Comparison of ENCODE assay signal across 16 cellular contexts in genomic region chr15:100029868-100030479, GRCh38.
DNase-seq lines count a peak whose midpoint lies in the region; ATAC-seq and TF ChIP-seq lines count a peak whose summit lies in the region.
"Had no signal": no experiment of that assay in that cellular context is flagged by ENCODE, and none has a peak within 500 bp of the region (broad histone marks: within the 10 kb centered on the region; RNA-seq: fewer than 3 reads in every experiment).

No MANE protein-coding gene starts in this region.

- H3K36me3 ChIP-seq in ascending aorta (no peaks in the 10 kb centered on the region), endodermal cell (ENCODE audit: control insufficient read depth, insufficient read depth, low read length) (no peaks in the 10 kb centered on the region), psoas muscle (ENCODE audit: insufficient read depth in 1 of 2, low read depth in 1 of 2) (no peaks in the 10 kb centered on the region)
- H3K36me3 ChIP-seq: BE2C had no signal

- DNase-seq in RWPE1 (ENCODE audit: low spot score) (no peak), ascending aorta (ENCODE audit: low spot score in 2 of 2) (no peak), endodermal cell (peak; percentile 16), psoas muscle (no peak), 8988T (no peak), CD14-positive monocyte (ENCODE audit: low spot score) (no peak)
- DNase-seq in activated T-helper 2 cell treated with anti-CD3 and anti-CD28 coated beads, Interferon-gamma antibody, Interleukin-2, Interleukin-4, amounts not matched to agents 10 μg/mL and 5 μg/mL and 100 μg/mL, durations not matched to agents 14 hours and 24 hours and 36 hours (ENCODE audit: low spot score) = no peak
- DNase-seq: BE2C; CD8-positive, alpha-beta T cell; DMS53; GF-D8; GM23248 had no signal

- H3K27ac Mint-ChIP-seq in endodermal cell (no peak overlapping the region), CD14-positive monocyte (no peak overlapping the region)
- no peak overlapping the region for H3K27ac Mint-ChIP-seq in activated T-helper 2 cell treated with anti-CD3 and anti-CD28 coated beads, Interferon-gamma antibody, Interleukin-2, Interleukin-4, amounts not matched to agents 10 μg/mL and 5 μg/mL and 100 μg/mL, durations not matched to agents 14 hours and 24 hours and 36 hours
- H3K27ac Mint-ChIP-seq: CD8-positive, alpha-beta T cell had no signal

- H3K27me3 Mint-ChIP-seq in endodermal cell (ENCODE audit: insufficient read depth) = peaks cover 5% of the 10 kb centered on the region
- no peaks in the 10 kb centered on the region for H3K27me3 Mint-ChIP-seq in activated T-helper 2 cell treated with anti-CD3 and anti-CD28 coated beads, Interferon-gamma antibody, Interleukin-2, Interleukin-4, amounts not matched to agents 10 μg/mL and 5 μg/mL and 100 μg/mL, durations not matched to agents 14 hours and 24 hours and 36 hours (ENCODE audit: low read depth)
- peaks cover 0 to 3% (median 1%) of the 10 kb centered on the region in 3 donors for H3K27me3 Mint-ChIP-seq in CD14-positive monocyte (ENCODE audit: low read depth in 3 of 3)

- POLR2A ChIA-PET in RWPE1 (lab: Yijun Ruan, JAX; ENCODE audit: low non-redundant PET) = no interaction called here

- H3K9ac ChIP-seq in endodermal cell (ENCODE audit: extremely low read depth, low read length, poor library complexity, severe bottlenecking) = no peak overlapping the region
- H3K9ac ChIP-seq: GM23248 had no signal

- ATAC-seq in psoas muscle = peak in 2 of 4 donors; percentile 49 to 80
- ATAC-seq: A549; CD8-positive, alpha-beta T cell; HCT116 had no signal

- H3K4me1 Mint-ChIP-seq in endodermal cell = peaks cover 3% of the 10 kb centered on the region
- no peaks in the 10 kb centered on the region for H3K4me1 Mint-ChIP-seq in activated T-helper 2 cell treated with anti-CD3 and anti-CD28 coated beads, Interferon-gamma antibody, Interleukin-2, Interleukin-4, amounts not matched to agents 10 μg/mL and 5 μg/mL and 100 μg/mL, durations not matched to agents 14 hours and 24 hours and 36 hours (ENCODE audit: low read depth)
- H3K4me1 Mint-ChIP-seq in CD14-positive monocyte = no peaks in the 10 kb centered on the region

- H3K9me3 Mint-ChIP-seq in endodermal cell (peaks cover 17% of the 10 kb centered on the region), CD14-positive monocyte (peaks cover 6 to 22% (median 20%) of the 10 kb centered on the region in 7 donors)
- H3K9me3 Mint-ChIP-seq in activated T-helper 2 cell treated with anti-CD3 and anti-CD28 coated beads, Interferon-gamma antibody, Interleukin-2, Interleukin-4, amounts not matched to agents 10 μg/mL and 5 μg/mL and 100 μg/mL, durations not matched to agents 14 hours and 24 hours and 36 hours = peaks cover 26% of the 10 kb centered on the region

- H3K9me3 ChIP-seq in ascending aorta (peaks cover 0 to 8% of the 10 kb centered on the region in 2 donors), endodermal cell (ENCODE audit: control insufficient read depth, low read length) (peaks cover 9% of the 10 kb centered on the region), psoas muscle (peaks cover 10% of the 10 kb centered on the region)
- H3K9me3 ChIP-seq: BE2C had no signal

- 94 to 97% methylated on average over 5 to 9 of the region's 9 CpGs for whole genome bisulfite sequencing in endodermal cell (ENCODE audit: insufficient coverage in 1 of 2, insufficient read length in 1 of 2), 2 experiments
- 47 to 69% (median 68%) methylated on average over 9 of the region's 9 CpGs for WGBS in psoas muscle, 3 donors

- H3K4me3 Mint-ChIP-seq in endodermal cell = no peak overlapping the region
- H3K4me3 Mint-ChIP-seq in activated T-helper 2 cell treated with anti-CD3 and anti-CD28 coated beads, Interferon-gamma antibody, Interleukin-2, Interleukin-4, amounts not matched to agents 10 μg/mL and 5 μg/mL and 100 μg/mL, durations not matched to agents 14 hours and 24 hours and 36 hours (ENCODE audit: low read depth) = no peak overlapping the region
- no peak overlapping the region for H3K4me3 Mint-ChIP-seq in CD14-positive monocyte
- H3K4me3 Mint-ChIP-seq: CD8-positive, alpha-beta T cell had no signal

- H3K4me3 ChIP-seq in ascending aorta = no peak overlapping the region
- no peak overlapping the region for H3K4me3 ChIP-seq in endodermal cell (ENCODE audit: low read length)
- H3K4me3 ChIP-seq in psoas muscle = no peak overlapping the region
- H3K4me3 ChIP-seq: A549, GM23248 had no signal

- intact Hi-C loops in ascending aorta (cut with DNase I) = loop anchor here (5.0 kb wide), 1 partner anchor 212 kb away; no protein-coding TSS in a partner anchor
- intact Hi-C loops in psoas muscle (cut with DNase I) = loop anchor here in 1 of 2 donors (5.0 kb wide), 1 partner anchor 48 kb away; no protein-coding TSS in a partner anchor
- intact Hi-C loops in activated T-helper 2 cell treated with anti-CD3 and anti-CD28 coated beads, Interferon-gamma antibody, Interleukin-2, Interleukin-4, amounts not matched to agents 10 μg/mL and 5 μg/mL and 100 μg/mL, durations not matched to agents 14 hours and 24 hours and 36 hours (cut with micrococcal nuclease) = no loop called here
- intact Hi-C loops in CD14-positive monocyte (cut with micrococcal nuclease) = no loop called here

- H3K4me1 ChIP-seq in ascending aorta (peaks cover 16 to 34% of the 10 kb centered on the region in 2 donors), endodermal cell (ENCODE audit: control insufficient read depth, insufficient read depth, low read length) (no peaks in the 10 kb centered on the region), psoas muscle (peaks cover 4% of the 10 kb centered on the region)
- H3K4me1 ChIP-seq: A549, BE2C had no signal

- H3K27ac ChIP-seq in RWPE1 = peak overlapping the region; percentile 67
- H3K27ac ChIP-seq in ascending aorta = peak overlapping the region; percentile 85 to 87
- no peak overlapping the region for H3K27ac ChIP-seq in endodermal cell (ENCODE audit: low read depth, low read length)
- H3K27ac ChIP-seq in psoas muscle = peak overlapping the region; percentile 44
- H3K27ac ChIP-seq: A549, C4-2B, GM23248, HL-60 had no signal

- H3K36me3 Mint-ChIP-seq in endodermal cell (ENCODE audit: low read depth) (no peaks in the 10 kb centered on the region), CD14-positive monocyte (no peaks in the 10 kb centered on the region)
- H3K36me3 Mint-ChIP-seq in activated T-helper 2 cell treated with anti-CD3 and anti-CD28 coated beads, Interferon-gamma antibody, Interleukin-2, Interleukin-4, amounts not matched to agents 10 μg/mL and 5 μg/mL and 100 μg/mL, durations not matched to agents 14 hours and 24 hours and 36 hours (ENCODE audit: low read depth) = no peaks in the 10 kb centered on the region

- TF ChIP-seq CTCF in RWPE1 (conservative IDR thresholded peaks at IDR 0.05; ENCODE audit: low read depth) (no peak), ascending aorta (IDR thresholded peaks at IDR 0.05) (no peak), endodermal cell (conservative IDR thresholded peaks at IDR 0.05) (no peak), psoas muscle (IDR thresholded peaks at IDR 0.05) (no peak), CD14-positive monocyte (IDR thresholded peaks at IDR 0.05) (no peak)

- CTCF ChIA-PET in RWPE1 (lab: Yijun Ruan, JAX) = no interaction called here

- no peaks in the 10 kb centered on the region for H3K27me3 ChIP-seq in ascending aorta
- H3K27me3 ChIP-seq in endodermal cell (ENCODE audit: control insufficient read depth, insufficient read depth, low read length, poor library complexity, severe bottlenecking) = no peaks in the 10 kb centered on the region
- H3K27me3 ChIP-seq in psoas muscle (ENCODE audit: insufficient read depth in 3 of 3, low read length in 2 of 3) = no peaks in the 10 kb centered on the region
- H3K27me3 ChIP-seq: BE2C had no signal
